Comparison of ENCODE assay signal across 28 cellular contexts in genomic region chr20:22513574-22513973, GRCh38.
"Had no signal": no experiment of that assay in that cellular context is flagged by ENCODE, and none has a peak within 500 bp of the region (broad histone marks: within the 10 kb centered on the region; RNA-seq: fewer than 3 reads in every experiment).

No MANE protein-coding gene starts in this region.

- H3K36me3 Mint-ChIP-seq: activated naive CD4-positive, alpha-beta T cell treated with anti-CD3 and anti-CD28 coated beads, Interleukin-2, amount 10 ng/mL, durations not matched to agents 7 days and 5 days; activated naive CD8-positive, alpha-beta T cell treated with anti-CD3 and anti-CD28 coated beads, Interleukin-2, amount 10 ng/mL, durations not matched to agents 7 days and 5 days; memory B cell; natural killer cell; stimulated activated memory B cell treated with anti-CD40 and anti-IgM and Interleukin-4, amounts not matched to agents 10 μg/mL and 1 μg/mL and 100 μg/mL, for 72 hours had no signal

- H3K4me3 Mint-ChIP-seq: activated CD4-positive, alpha-beta memory T cell treated with anti-CD3 and anti-CD28 coated beads, Interleukin-2, amount 10 ng/mL, durations not matched to agents 7 days and 5 days; activated CD4-positive, alpha-beta T cell treated with anti-CD3 and anti-CD28 coated beads, Interleukin-2, amount 10 ng/mL, durations not matched to agents 7 days and 5 days; activated naive CD4-positive, alpha-beta T cell treated with anti-CD3 and anti-CD28 coated beads, Interleukin-2, amount 10 ng/mL, durations not matched to agents 7 days and 5 days; activated naive CD8-positive, alpha-beta T cell treated with anti-CD3 and anti-CD28 coated beads, Interleukin-2, amount 10 ng/mL, durations not matched to agents 7 days and 5 days; activated T-cell treated with anti-CD3 and anti-CD28 coated beads, Interleukin-2, amount 50 U/mL, for 24 hours; memory B cell; natural killer cell; stimulated activated memory B cell treated with anti-CD40 and anti-IgM and Interleukin-4, amounts not matched to agents 10 μg/mL and 1 μg/mL and 100 μg/mL, for 72 hours; T-helper 1 cell treated with Interleukin-12 subunit alpha and Interleukin-12 subunit beta and Interleukin-4 antibody, amounts not matched to agents 30 μg/mL and 1 μg/mL, for 36 hours had no signal

- H3K9me3 Mint-ChIP-seq: activated CD4-positive, alpha-beta T cell treated with anti-CD3 and anti-CD28 coated beads, Interleukin-2, amount 10 ng/mL, durations not matched to agents 7 days and 5 days; activated T-cell treated with anti-CD3 and anti-CD28 coated beads, Interleukin-2, amount 50 U/mL, for 24 hours; natural killer cell; stimulated activated memory B cell treated with anti-CD40 and anti-IgM and Interleukin-4, amounts not matched to agents 10 μg/mL and 1 μg/mL and 100 μg/mL, for 72 hours had no signal

- H3K4me1 Mint-ChIP-seq: activated CD4-positive, alpha-beta memory T cell treated with anti-CD3 and anti-CD28 coated beads, Interleukin-2, amount 10 ng/mL, durations not matched to agents 7 days and 5 days; activated CD4-positive, alpha-beta T cell treated with anti-CD3 and anti-CD28 coated beads, Interleukin-2, amount 10 ng/mL, durations not matched to agents 7 days and 5 days; activated naive CD4-positive, alpha-beta T cell treated with anti-CD3 and anti-CD28 coated beads, Interleukin-2, amount 10 ng/mL, durations not matched to agents 7 days and 5 days; activated naive CD8-positive, alpha-beta T cell treated with anti-CD3 and anti-CD28 coated beads, Interleukin-2, amount 10 ng/mL, durations not matched to agents 7 days and 5 days; memory B cell; natural killer cell; stimulated activated memory B cell treated with anti-CD40 and anti-IgM and Interleukin-4, amounts not matched to agents 10 μg/mL and 1 μg/mL and 100 μg/mL, for 72 hours had no signal

- H3K4me3 ChIP-seq: ascending aorta, coronary artery, dorsolateral prefrontal cortex, sigmoid colon, suprapubic skin, tibial artery had no signal

- DNase-seq: activated CD4-positive, alpha-beta memory T cell treated with anti-CD3 and anti-CD28 coated beads, Interleukin-2, amount 10 ng/mL, durations not matched to agents 7 days and 5 days; activated CD4-positive, alpha-beta T cell treated with anti-CD3 and anti-CD28 coated beads for 1 hour; activated CD4-positive, alpha-beta T cell treated with anti-CD3 and anti-CD28 coated beads, Interleukin-2, amount 10 ng/mL, durations not matched to agents 7 days and 5 days; activated CD8-positive, alpha-beta memory T cell treated with anti-CD3 and anti-CD28 coated beads, Interleukin-2, amount 50 U/mL, for 48 hours; activated gamma-delta T cell; activated naive CD4-positive, alpha-beta T cell treated with anti-CD3 and anti-CD28 coated beads, Interleukin-2, amount 10 ng/mL, durations not matched to agents 7 days and 5 days; activated naive CD8-positive, alpha-beta T cell treated with anti-CD3 and anti-CD28 coated beads, Interleukin-2, amount 10 ng/mL, durations not matched to agents 7 days and 5 days; activated T-cell treated with anti-CD3 and anti-CD28 coated beads, Interleukin-2, amount 50 U/mL, for 24 hours; brain microvascular endothelial cell; dorsolateral prefrontal cortex; effector memory CD4-positive, alpha-beta T cell; islet precursor cell; natural killer cell; sigmoid colon; small intestine; stimulated activated CD4-positive, alpha-beta T cell treated with anti-CD3 and anti-CD28 coated beads, Interleukin-4, amount 100 ng/mL, for 24 hours; stimulated activated CD8-positive, alpha-beta memory T cell treated with anti-CD3 and anti-CD28 coated beads, Interleukin-4, amount 100 ng/mL, for 48 hours; SW 1271; T-helper 9 cell; tibial artery had no signal

- H3K27ac ChIP-seq: ascending aorta, brain microvascular endothelial cell, coronary artery, dorsolateral prefrontal cortex, sigmoid colon, suprapubic skin, tibial artery had no signal

- H3K36me3 ChIP-seq: ascending aorta, brain microvascular endothelial cell, sigmoid colon, suprapubic skin, tibial artery had no signal

- H3K27me3 ChIP-seq: ascending aorta, brain microvascular endothelial cell, sigmoid colon, tibial artery had no signal

- H3K27ac Mint-ChIP-seq: activated CD4-positive, alpha-beta memory T cell treated with anti-CD3 and anti-CD28 coated beads, Interleukin-2, amount 10 ng/mL, durations not matched to agents 7 days and 5 days; activated CD4-positive, alpha-beta T cell treated with anti-CD3 and anti-CD28 coated beads, Interleukin-2, amount 10 ng/mL, durations not matched to agents 7 days and 5 days; activated naive CD4-positive, alpha-beta T cell treated with anti-CD3 and anti-CD28 coated beads, Interleukin-2, amount 10 ng/mL, durations not matched to agents 7 days and 5 days; activated naive CD8-positive, alpha-beta T cell treated with anti-CD3 and anti-CD28 coated beads, Interleukin-2, amount 10 ng/mL, durations not matched to agents 7 days and 5 days; activated T-cell treated with anti-CD3 and anti-CD28 coated beads, Interleukin-2, amount 50 U/mL, for 24 hours; memory B cell; natural killer cell; stimulated activated memory B cell treated with anti-CD40 and anti-IgM and Interleukin-4, amounts not matched to agents 10 μg/mL and 1 μg/mL and 100 μg/mL, for 72 hours; T-helper 1 cell treated with Interleukin-12 subunit alpha and Interleukin-12 subunit beta and Interleukin-4 antibody, amounts not matched to agents 30 μg/mL and 1 μg/mL, for 36 hours had no signal

- H3K27me3 Mint-ChIP-seq: activated CD4-positive, alpha-beta memory T cell treated with anti-CD3 and anti-CD28 coated beads, Interleukin-2, amount 10 ng/mL, durations not matched to agents 7 days and 5 days; activated CD4-positive, alpha-beta T cell treated with anti-CD3 and anti-CD28 coated beads, Interleukin-2, amount 10 ng/mL, durations not matched to agents 7 days and 5 days; activated naive CD4-positive, alpha-beta T cell treated with anti-CD3 and anti-CD28 coated beads, Interleukin-2, amount 10 ng/mL, durations not matched to agents 7 days and 5 days; memory B cell; stimulated activated memory B cell treated with anti-CD40 and anti-IgM and Interleukin-4, amounts not matched to agents 10 μg/mL and 1 μg/mL and 100 μg/mL, for 72 hours had no signal

- H3K4me1 ChIP-seq: ascending aorta, sigmoid colon, suprapubic skin, tibial artery had no signal

- FAIRE-seq: frontal cortex, TTC549 had no signal

- H3K9me3 ChIP-seq: ascending aorta, sigmoid colon, suprapubic skin, tibial artery had no signal
